Comparison of ENCODE assay signal across 24 cellular contexts in genomic region chrX:40063555-40063954, GRCh38. TPM values are rescaled to one million over a fixed set of nuclear protein-coding genes. Genes with fewer than 3 reads are reported as not detected.
DNase-seq lines count a peak whose midpoint lies in the region; ATAC-seq, FAIRE-seq and TF ChIP-seq lines count a peak whose summit lies in the region.
"Had no signal": no experiment of that assay in that cellular context is flagged by ENCODE, and none has a peak within 500 bp of the region (broad histone marks: within the 10 kb centered on the region; RNA-seq: fewer than 3 reads in every experiment).

No MANE protein-coding gene starts in this region.

- no peak for ATAC-seq in activated CD8-positive, alpha-beta T cell treated with anti-CD3 and anti-CD28 coated beads, Interleukin-2, amount 10 ng/mL, durations not matched to agents 7 days and 5 days
- ATAC-seq in activated CD8-positive, alpha-beta T cell treated with anti-CD3 and anti-CD28 coated beads for 36 hours = no peak
- ATAC-seq in T-helper 17 cell (no peak), pancreas (peak; percentile 61 to 74 (median 64)), GM21526 (IDR thresholded peaks at IDR 0.05; ENCODE audit: low FRiP score, unreplicated experiment) (no peak), HG03457 (IDR thresholded peaks at IDR 0.05; ENCODE audit: unreplicated experiment) (no peak)
- ATAC-seq: HCT116; heart right ventricle; left lung; natural killer cell treated with Interleukin-12 subunit alpha and Interleukin-12 subunit beta and Interleukin-15 and Interleukin-18, amount 100 ng/mL, for 72 hours; Right ventricle myocardium inferior; stimulated activated naive CD8-positive, alpha-beta T cell treated with anti-CD3 and anti-CD28 coated beads, Interleukin-15, amount 100 ng/mL, for 72 hours had no signal

- no peak for FAIRE-seq in pancreas (lab: Jason Lieb, UNC)
- FAIRE-seq: endothelial cell of umbilical vein had no signal

- no peaks in the 10 kb centered on the region for H3K4me1 ChIP-seq in pancreas
- H3K4me1 ChIP-seq: left lung had no signal

- H3K4me3 Mint-ChIP-seq in activated CD8-positive, alpha-beta T cell treated with anti-CD3 and anti-CD28 coated beads, Interleukin-2, amount 10 ng/mL, durations not matched to agents 7 days and 5 days = no peak overlapping the region
- no peak overlapping the region for H3K4me3 Mint-ChIP-seq in activated CD8-positive, alpha-beta T cell treated with anti-CD3 and anti-CD28 coated beads for 36 hours
- no peak overlapping the region for H3K4me3 Mint-ChIP-seq in T-helper 17 cell
- H3K4me3 Mint-ChIP-seq: CD8-positive, alpha-beta memory T cell; dendritic cell treated with granulocyte-macrophage colony-stimulating factor and Interleukin-4, amounts not matched to agents 40 ng/mL and 50 ng/mL, for 4 days; mesothelial cell of epicardium; natural killer cell treated with Interleukin-12 subunit alpha and Interleukin-12 subunit beta and Interleukin-15 and Interleukin-18, amount 100 ng/mL, for 72 hours; stimulated activated naive CD8-positive, alpha-beta T cell treated with anti-CD3 and anti-CD28 coated beads, Interleukin-15, amount 100 ng/mL, for 72 hours had no signal

- 48 to 59% methylated on average over 7 of the region's 7 CpGs for WGBS in pancreas, 2 donors

- H3K36me3 Mint-ChIP-seq in activated CD8-positive, alpha-beta T cell treated with anti-CD3 and anti-CD28 coated beads, Interleukin-2, amount 10 ng/mL, durations not matched to agents 7 days and 5 days (ENCODE audit: low read depth) = peaks cover 62% of the 10 kb centered on the region
- peaks cover 50% of the 10 kb centered on the region for H3K36me3 Mint-ChIP-seq in activated CD8-positive, alpha-beta T cell treated with anti-CD3 and anti-CD28 coated beads for 36 hours (ENCODE audit: low read depth)
- H3K36me3 Mint-ChIP-seq in T-helper 17 cell (ENCODE audit: low read depth) = peaks cover 2% of the 10 kb centered on the region

- DNase-seq in activated CD8-positive, alpha-beta T cell treated with anti-CD3 and anti-CD28 coated beads, Interleukin-2, amount 10 ng/mL, durations not matched to agents 7 days and 5 days = no peak
- DNase-seq in activated CD8-positive, alpha-beta T cell treated with anti-CD3 and anti-CD28 coated beads for 36 hours = no peak
- DNase-seq in COLO668 (lab: John Stamatoyannopoulos, UW; ENCODE audit: unreplicated experiment) (peak; percentile 63), T-helper 17 cell (no peak), pancreas (peak in 2 of 6 donors; percentile 25 to 47), putamen (ENCODE audit: low spot score) (no peak)
- DNase-seq: activated CD4-positive, alpha-beta T cell treated with anti-CD3 and anti-CD28 coated beads for 48 hours; activated T-cell treated with anti-CD3 and anti-CD28 coated beads for 4 hours; CD8-positive, alpha-beta memory T cell; heart right ventricle; Karpas-422; left lung; NCI-H774; OCI-M1; stimulated activated naive CD8-positive, alpha-beta T cell treated with anti-CD3 and anti-CD28 coated beads, Interleukin-15, amount 100 ng/mL, for 72 hours; transverse colon had no signal

- CTCF ChIA-PET in activated CD8-positive, alpha-beta T cell treated with anti-CD3 and anti-CD28 coated beads, Interleukin-2, amount 10 ng/mL, durations not matched to agents 7 days and 5 days (lab: Charles Lee) = no interaction called here
- CTCF ChIA-PET in activated CD8-positive, alpha-beta T cell treated with anti-CD3 and anti-CD28 coated beads for 36 hours (lab: Charles Lee) = no interaction called here

- H3K36me3 ChIP-seq in pancreas = peaks cover 0 to 6% (median 0%) of the 10 kb centered on the region in 3 donors
- H3K36me3 ChIP-seq: transverse colon had no signal

- no peak overlapping the region for H3K27ac ChIP-seq in pancreas
- H3K27ac ChIP-seq: heart right ventricle, left lung had no signal

- intact Hi-C loops in activated CD8-positive, alpha-beta T cell treated with anti-CD3 and anti-CD28 coated beads for 36 hours (cut with micrococcal nuclease) = no loop called here
- intact Hi-C loops in pancreas (cut with DNase I) = no loop called here

- no peaks in the 10 kb centered on the region for H3K9me3 Mint-ChIP-seq in activated CD8-positive, alpha-beta T cell treated with anti-CD3 and anti-CD28 coated beads, Interleukin-2, amount 10 ng/mL, durations not matched to agents 7 days and 5 days (ENCODE audit: insufficient read depth)
- no peaks in the 10 kb centered on the region for H3K9me3 Mint-ChIP-seq in activated CD8-positive, alpha-beta T cell treated with anti-CD3 and anti-CD28 coated beads for 36 hours
- H3K9me3 Mint-ChIP-seq: dendritic cell treated with granulocyte-macrophage colony-stimulating factor and Interleukin-4, amounts not matched to agents 40 ng/mL and 50 ng/mL, for 4 days; natural killer cell treated with Interleukin-12 subunit alpha and Interleukin-12 subunit beta and Interleukin-15 and Interleukin-18, amount 100 ng/mL, for 72 hours; stimulated activated naive CD8-positive, alpha-beta T cell treated with anti-CD3 and anti-CD28 coated beads, Interleukin-15, amount 100 ng/mL, for 72 hours had no signal

- no peaks in the 10 kb centered on the region for H3K27me3 ChIP-seq in pancreas
- H3K27me3 ChIP-seq: left lung, transverse colon had no signal

- H3K4me1 Mint-ChIP-seq in activated CD8-positive, alpha-beta T cell treated with anti-CD3 and anti-CD28 coated beads, Interleukin-2, amount 10 ng/mL, durations not matched to agents 7 days and 5 days (ENCODE audit: low read depth) = peaks cover 86% of the 10 kb centered on the region
- H3K4me1 Mint-ChIP-seq in activated CD8-positive, alpha-beta T cell treated with anti-CD3 and anti-CD28 coated beads for 36 hours (ENCODE audit: low read depth) = peaks cover 61% of the 10 kb centered on the region
- H3K4me1 Mint-ChIP-seq in T-helper 17 cell = peaks cover 27% of the 10 kb centered on the region

- peak overlapping the region; percentile 72 for H3K27ac Mint-ChIP-seq in activated CD8-positive, alpha-beta T cell treated with anti-CD3 and anti-CD28 coated beads, Interleukin-2, amount 10 ng/mL, durations not matched to agents 7 days and 5 days
- H3K27ac Mint-ChIP-seq in activated CD8-positive, alpha-beta T cell treated with anti-CD3 and anti-CD28 coated beads for 36 hours = no peak overlapping the region
- peak overlapping the region; percentile 79 for H3K27ac Mint-ChIP-seq in T-helper 17 cell
- H3K27ac Mint-ChIP-seq: dendritic cell treated with granulocyte-macrophage colony-stimulating factor and Interleukin-4, amounts not matched to agents 40 ng/mL and 50 ng/mL, for 4 days; mesothelial cell of epicardium; natural killer cell treated with Interleukin-12 subunit alpha and Interleukin-12 subunit beta and Interleukin-15 and Interleukin-18, amount 100 ng/mL, for 72 hours; stimulated activated naive CD8-positive, alpha-beta T cell treated with anti-CD3 and anti-CD28 coated beads, Interleukin-15, amount 100 ng/mL, for 72 hours had no signal

- no peaks in the 10 kb centered on the region for H3K9me3 ChIP-seq in T-helper 17 cell (ENCODE audit: control insufficient read depth, low read length, poor library complexity, severe bottlenecking)
- H3K9me3 ChIP-seq in pancreas = no peaks in the 10 kb centered on the region
- H3K9me3 ChIP-seq: heart right ventricle, left lung, transverse colon had no signal

- H3K27me3 Mint-ChIP-seq in activated CD8-positive, alpha-beta T cell treated with anti-CD3 and anti-CD28 coated beads, Interleukin-2, amount 10 ng/mL, durations not matched to agents 7 days and 5 days (ENCODE audit: low read depth) = no peaks in the 10 kb centered on the region
- H3K27me3 Mint-ChIP-seq in activated CD8-positive, alpha-beta T cell treated with anti-CD3 and anti-CD28 coated beads for 36 hours = no peaks in the 10 kb centered on the region
- no peaks in the 10 kb centered on the region for H3K27me3 Mint-ChIP-seq in T-helper 17 cell
- H3K27me3 Mint-ChIP-seq: dendritic cell treated with granulocyte-macrophage colony-stimulating factor and Interleukin-4, amounts not matched to agents 40 ng/mL and 50 ng/mL, for 4 days; stimulated activated naive CD8-positive, alpha-beta T cell treated with anti-CD3 and anti-CD28 coated beads, Interleukin-15, amount 100 ng/mL, for 72 hours had no signal

- no peak for TF ChIP-seq CTCF in activated CD8-positive, alpha-beta T cell treated with anti-CD3 and anti-CD28 coated beads for 36 hours (IDR thresholded peaks at IDR 0.05)
- TF ChIP-seq CTCF in pancreas (IDR thresholded peaks at IDR 0.05) = no peak

- no peak overlapping the region for H3K4me3 ChIP-seq in pancreas
- H3K4me3 ChIP-seq: heart right ventricle, left lung, transverse colon had no signal

- POLR2A ChIA-PET in activated CD8-positive, alpha-beta T cell treated with anti-CD3 and anti-CD28 coated beads, Interleukin-2, amount 10 ng/mL, durations not matched to agents 7 days and 5 days (lab: Charles Lee) = no interaction called here
- POLR2A ChIA-PET in activated CD8-positive, alpha-beta T cell treated with anti-CD3 and anti-CD28 coated beads for 36 hours (lab: Charles Lee) = no interaction called here

RNA-seq across cellular contexts. Expression of gene BCOR, which starts 34.2 kb away (rescaled TPM):
- total RNA-seq in activated CD8-positive, alpha-beta T cell treated with anti-CD3 and anti-CD28 coated beads, Interleukin-2, amount 10 ng/mL, durations not matched to agents 7 days and 5 days = 10 to 100 TPM; 41.5 to 45.5 TPM
- 10 to 100 TPM; 38.3 to 39.6 TPM for total RNA-seq in activated CD8-positive, alpha-beta T cell treated with anti-CD3 and anti-CD28 coated beads for 36 hours
- 10 to 100 TPM; 24.7 to 29.1 TPM for total RNA-seq in T-helper 17 cell
- total RNA-seq in pancreas = 10 to 100 TPM in 5 of 6 donors, 1 to 10 TPM in 1; 9.8 to 18.4 (median 13.2) TPM
- 10 to 100 TPM in 1 of 2 donors, 1 to 10 TPM in 1; 6.3 to 14.3 TPM for polyA plus RNA-seq in pancreas

Comparison
In these comparisons a context has a peak if more than half of its experiments do, and no peak if none do; other contexts are left out.
1. ATAC-seq: peak in pancreas (4 of 4); none in activated CD8-positive, alpha-beta T cell treated with anti-CD3 and anti-CD28 coated beads, Interleukin-2, amount 10 ng/mL, durations not matched to agents 7 days and 5 days (single experiment), activated CD8-positive, alpha-beta T cell treated with anti-CD3 and anti-CD28 coated beads for 36 hours (single experiment), T-helper 17 cell (single experiment), GM21526 (single experiment) and HG03457 (single experiment).